In genomic region chr20:32761831-32762753, GRCh38 we compare ENCODE assay signal across 1 cellular context.
TF ChIP-seq lines count a peak whose summit lies in the region.

DNMT3B (plus strand) TSS chr20:32762385; CDS start chr20:32780324, 17,939 bp downstream.

TF ChIP-seq in WTC11, 78 proteins besides CTCF, POLR2A, EP300 and RAD21 (continued from another document):
- no peak for TF ChIP-seq STAT6 (CRISPR knock-in tag; conservative IDR thresholded peaks at IDR 0.05; ENCODE audit: low read depth)
- TF ChIP-seq NR3C1 (CRISPR knock-in tag; conservative IDR thresholded peaks at IDR 0.05; ENCODE audit: low read depth) = no peak
- TF ChIP-seq MYBL2 (CRISPR knock-in tag; IDR thresholded peaks at IDR 0.05) = no peak
- TF ChIP-seq ZBTB43 (CRISPR knock-in tag; IDR thresholded peaks at IDR 0.05) = no peak
- 0 out of 2 replicates have a peak, but pooled peaks have one; percentile 38 for TF ChIP-seq ZNF416 (CRISPR knock-in tag; IDR thresholded peaks at IDR 0.05)
- peak; percentile 40 for TF ChIP-seq NFYB (CRISPR knock-in tag; conservative IDR thresholded peaks at IDR 0.05; ENCODE audit: low read depth)
- no peak for TF ChIP-seq PREB (CRISPR knock-in tag; IDR thresholded peaks at IDR 0.05; ENCODE audit: borderline replicate concordance)
